In the genomic region with DNA sequence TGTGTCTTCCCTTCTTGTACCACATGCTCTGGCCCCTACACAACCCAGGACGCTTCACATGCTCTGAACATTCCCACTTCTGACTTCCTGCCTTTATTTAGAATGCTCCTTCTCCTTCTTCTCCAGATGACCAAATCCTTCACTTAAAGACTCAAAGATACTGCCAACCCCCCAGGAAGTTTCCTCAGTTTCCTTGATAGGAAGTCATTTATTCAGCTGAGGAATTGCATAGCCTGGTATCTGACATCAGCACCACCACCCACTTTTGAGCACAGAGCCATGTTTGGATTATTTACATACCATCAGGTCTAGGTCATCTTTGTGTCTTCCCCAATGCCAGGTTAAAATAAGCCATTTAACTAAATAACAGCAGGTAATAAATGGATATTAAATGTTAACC, we compare ENCODE assay signal across 1 cellular context.
TF ChIP-seq lines count a peak whose summit lies in the region.

No MANE protein-coding gene starts in this region.

TF ChIP-seq in SK-N-SH treated with all-trans-retinoic acid at 6 μM for 48 hours, 23 proteins besides CTCF, POLR2A, EP300 and RAD21 (continued from another document):
- TF ChIP-seq, protein P1, sequence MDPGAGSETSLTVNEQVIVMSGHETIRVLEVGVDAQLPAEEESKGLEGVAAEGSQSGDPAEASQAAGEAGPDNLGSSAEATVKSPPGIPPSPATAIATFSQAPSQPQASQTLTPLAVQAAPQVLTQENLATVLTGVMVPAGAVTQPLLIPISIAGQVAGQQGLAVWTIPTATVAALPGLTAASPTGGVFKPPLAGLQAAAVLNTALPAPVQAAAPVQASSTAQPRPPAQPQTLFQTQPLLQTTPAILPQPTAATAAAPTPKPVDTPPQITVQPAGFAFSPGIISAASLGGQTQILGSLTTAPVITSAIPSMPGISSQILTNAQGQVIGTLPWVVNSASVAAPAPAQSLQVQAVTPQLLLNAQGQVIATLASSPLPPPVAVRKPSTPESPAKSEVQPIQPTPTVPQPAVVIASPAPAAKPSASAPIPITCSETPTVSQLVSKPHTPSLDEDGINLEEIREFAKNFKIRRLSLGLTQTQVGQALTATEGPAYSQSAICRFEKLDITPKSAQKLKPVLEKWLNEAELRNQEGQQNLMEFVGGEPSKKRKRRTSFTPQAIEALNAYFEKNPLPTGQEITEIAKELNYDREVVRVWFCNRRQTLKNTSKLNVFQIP (CRISPR knock-in tag; IDR thresholded peaks at IDR 0.05; ENCODE audit: borderline replicate concordance, low read depth): no peak
- no peak for TF ChIP-seq PPARA (CRISPR knock-in tag; IDR thresholded peaks at IDR 0.05; ENCODE audit: borderline replicate concordance)
